In genomic region chr9:134027561-134027960, GRCh38 we compare ENCODE assay signal across 17 cellular contexts. TPM values are rescaled to one million over a fixed set of nuclear protein-coding genes. Genes with fewer than 3 reads are reported as not detected.
DNase-seq lines count a peak whose midpoint lies in the region; ATAC-seq and TF ChIP-seq lines count a peak whose summit lies in the region.
"Had no signal": no experiment of that assay in that cellular context is flagged by ENCODE, and none has a peak within 500 bp of the region (broad histone marks: within the 10 kb centered on the region; RNA-seq: fewer than 3 reads in every experiment).

No MANE protein-coding gene starts in this region.

- H3K4me3 ChIP-seq in CD4-positive, alpha-beta memory T cell (ENCODE audit: low read length in 2 of 2), result no peak overlapping the region
- H3K4me3 ChIP-seq in suprapubic skin, result no peak overlapping the region
- no peak overlapping the region for H3K4me3 ChIP-seq in CD8-positive, alpha-beta T cell (ENCODE audit: low read depth, low read length)
- H3K4me3 ChIP-seq: BLaER1 treated with 17β-estradiol and CSF1 and Interleukin-3, amounts not matched to agents 10 nM and 100 nM had no signal

- H3K36me3 Mint-ChIP-seq in activated CD4-positive, alpha-beta T cell treated with anti-CD3 and anti-CD28 coated beads, Interleukin-2, amount 10 ng/mL, durations not matched to agents 24 days and 14 days (ENCODE audit: low read depth), result peaks cover 10% of the 10 kb centered on the region
- peaks cover 6% of the 10 kb centered on the region for H3K36me3 Mint-ChIP-seq in activated CD4-positive, alpha-beta T cell treated with anti-CD3 and anti-CD28 coated beads for 36 hours (ENCODE audit: low read depth)
- peaks cover 0 to 10% of the 10 kb centered on the region in 2 donors for H3K36me3 Mint-ChIP-seq in CD4-positive, alpha-beta memory T cell
- H3K36me3 Mint-ChIP-seq in activated T-helper 2 cell treated with anti-CD3 and anti-CD28 coated beads, Interferon-gamma antibody, Interleukin-2, Interleukin-4, amounts not matched to agents 10 μg/mL and 5 μg/mL and 100 μg/mL, durations not matched to agents 14 hours and 24 hours and 36 hours (ENCODE audit: low read depth), result peaks cover 3% of the 10 kb centered on the region
- H3K36me3 Mint-ChIP-seq in nephron (ENCODE audit: low read depth), result peaks cover 28% of the 10 kb centered on the region
- H3K36me3 Mint-ChIP-seq in CD8-positive, alpha-beta T cell, result peaks cover 16% of the 10 kb centered on the region

- peak overlapping the region; percentile 34 for H3K4me3 Mint-ChIP-seq in activated CD4-positive, alpha-beta T cell treated with anti-CD3 and anti-CD28 coated beads, Interleukin-2, amount 10 ng/mL, durations not matched to agents 24 days and 14 days
- H3K4me3 Mint-ChIP-seq in activated CD4-positive, alpha-beta T cell treated with anti-CD3 and anti-CD28 coated beads for 36 hours, result no peak overlapping the region
- H3K4me3 Mint-ChIP-seq in CD4-positive, alpha-beta memory T cell, result peak overlapping the region in 7 of 8 donors; percentile 5 to 83 (median 57)
- H3K4me3 Mint-ChIP-seq in activated T-helper 2 cell treated with anti-CD3 and anti-CD28 coated beads, Interferon-gamma antibody, Interleukin-2, Interleukin-4, amounts not matched to agents 10 μg/mL and 5 μg/mL and 100 μg/mL, durations not matched to agents 14 hours and 24 hours and 36 hours (ENCODE audit: low read depth), result peak overlapping the region; percentile 52
- peak overlapping the region; percentile 75 to 85 (median 82) for H3K4me3 Mint-ChIP-seq in nephron
- no peak overlapping the region for H3K4me3 Mint-ChIP-seq in CD8-positive, alpha-beta T cell
- H3K4me3 Mint-ChIP-seq: dendritic cell treated with granulocyte-macrophage colony-stimulating factor and Interleukin-4, amounts not matched to agents 40 ng/mL and 50 ng/mL, for 4 days had no signal

- DNase-seq in activated CD4-positive, alpha-beta T cell treated with anti-CD3 and anti-CD28 coated beads, Interleukin-2, amount 10 ng/mL, durations not matched to agents 24 days and 14 days, result no peak
- no peak for DNase-seq in activated CD4-positive, alpha-beta T cell treated with anti-CD3 and anti-CD28 coated beads for 36 hours
- DNase-seq in CD4-positive, alpha-beta memory T cell, result no peak
- DNase-seq in activated T-helper 2 cell treated with anti-CD3 and anti-CD28 coated beads, Interferon-gamma antibody, Interleukin-2, Interleukin-4, amounts not matched to agents 10 μg/mL and 5 μg/mL and 100 μg/mL, durations not matched to agents 14 hours and 24 hours and 36 hours (ENCODE audit: low spot score), result no peak
- DNase-seq in suprapubic skin (ENCODE audit: low spot score in 2 of 2) (no peak), ureter (ENCODE audit: low spot score) (no peak)
- no peak for DNase-seq in CD8-positive, alpha-beta T cell
- DNase-seq: activated gamma-delta T cell; amygdala; kidney glomerular epithelial cell; NCI-H1105 treated with DMSO at 0.1 percent for 48 hours; NCI-H2081; stimulated activated CD8-positive, alpha-beta memory T cell treated with anti-CD3 and anti-CD28 coated beads, Interleukin-4, amount 100 ng/mL, for 48 hours had no signal

- H3K9me3 ChIP-seq in CD4-positive, alpha-beta memory T cell (ENCODE audit: control insufficient read depth in 1 of 2, low read length in 2 of 2), result no peaks in the 10 kb centered on the region
- no peaks in the 10 kb centered on the region for H3K9me3 ChIP-seq in suprapubic skin
- H3K9me3 ChIP-seq in CD8-positive, alpha-beta T cell (ENCODE audit: low read length), result no peaks in the 10 kb centered on the region
- H3K9me3 ChIP-seq: BLaER1 treated with 17β-estradiol and CSF1 and Interleukin-3, amounts not matched to agents 10 nM and 100 nM had no signal

- no peak overlapping the region for H3K27ac ChIP-seq in CD4-positive, alpha-beta memory T cell (ENCODE audit: low read depth, low read length)
- no peak overlapping the region for H3K27ac ChIP-seq in suprapubic skin
- no peak overlapping the region for H3K27ac ChIP-seq in CD8-positive, alpha-beta T cell (ENCODE audit: low read depth, low read length)
- H3K27ac ChIP-seq: BLaER1 treated with 17β-estradiol and CSF1 and Interleukin-3, amounts not matched to agents 10 nM and 100 nM had no signal

- H3K4me1 ChIP-seq in CD4-positive, alpha-beta memory T cell (ENCODE audit: insufficient read depth, low read length), result peaks cover 14% of the 10 kb centered on the region
- peaks cover 13% of the 10 kb centered on the region for H3K4me1 ChIP-seq in suprapubic skin
- H3K4me1 ChIP-seq in CD8-positive, alpha-beta T cell (ENCODE audit: insufficient read depth, low read length), result peaks cover 11% of the 10 kb centered on the region

- H3K4me1 Mint-ChIP-seq in activated CD4-positive, alpha-beta T cell treated with anti-CD3 and anti-CD28 coated beads, Interleukin-2, amount 10 ng/mL, durations not matched to agents 24 days and 14 days, result peaks cover 4% of the 10 kb centered on the region
- H3K4me1 Mint-ChIP-seq in activated CD4-positive, alpha-beta T cell treated with anti-CD3 and anti-CD28 coated beads for 36 hours, result peaks cover 4% of the 10 kb centered on the region
- H3K4me1 Mint-ChIP-seq in CD4-positive, alpha-beta memory T cell, result peaks cover 3 to 22% (median 7%) of the 10 kb centered on the region in 4 donors
- H3K4me1 Mint-ChIP-seq in activated T-helper 2 cell treated with anti-CD3 and anti-CD28 coated beads, Interferon-gamma antibody, Interleukin-2, Interleukin-4, amounts not matched to agents 10 μg/mL and 5 μg/mL and 100 μg/mL, durations not matched to agents 14 hours and 24 hours and 36 hours (ENCODE audit: low read depth), result peaks cover 4% of the 10 kb centered on the region
- H3K4me1 Mint-ChIP-seq in nephron, result no peaks in the 10 kb centered on the region
- peaks cover 11% of the 10 kb centered on the region for H3K4me1 Mint-ChIP-seq in CD8-positive, alpha-beta T cell (ENCODE audit: low read depth)

- CTCF ChIA-PET in activated CD4-positive, alpha-beta T cell treated with anti-CD3 and anti-CD28 coated beads for 36 hours (lab: Charles Lee), result interaction anchor here (0.7 kb wide), 2 partner anchors 253 to 633 kb away, joined by 3 read pairs; no protein-coding TSS in a partner anchor
- CTCF ChIA-PET in CD4-positive, alpha-beta memory T cell (lab: Charles Lee; ENCODE audit: partially characterized antibody), result no interaction called here
- CTCF ChIA-PET in CD8-positive, alpha-beta T cell (lab: Charles Lee), result interaction anchor here (0.7 kb wide), 1 partner anchor 1371 kb away, joined by 3 read pairs; no protein-coding TSS in a partner anchor

- WGBS in suprapubic skin, result 97% methylated on average over 7 of the region's 7 CpGs

- no peak for TF ChIP-seq POLR2A in suprapubic skin (IDR thresholded peaks at IDR 0.05)

- no peak overlapping the region for H3K27ac Mint-ChIP-seq in activated CD4-positive, alpha-beta T cell treated with anti-CD3 and anti-CD28 coated beads, Interleukin-2, amount 10 ng/mL, durations not matched to agents 24 days and 14 days
- H3K27ac Mint-ChIP-seq in activated CD4-positive, alpha-beta T cell treated with anti-CD3 and anti-CD28 coated beads for 36 hours, result no peak overlapping the region
- peak overlapping the region in 2 of 7 donors; percentile 21 to 53 for H3K27ac Mint-ChIP-seq in CD4-positive, alpha-beta memory T cell
- H3K27ac Mint-ChIP-seq in activated T-helper 2 cell treated with anti-CD3 and anti-CD28 coated beads, Interferon-gamma antibody, Interleukin-2, Interleukin-4, amounts not matched to agents 10 μg/mL and 5 μg/mL and 100 μg/mL, durations not matched to agents 14 hours and 24 hours and 36 hours, result no peak overlapping the region
- no peak overlapping the region for H3K27ac Mint-ChIP-seq in nephron
- no peak overlapping the region for H3K27ac Mint-ChIP-seq in CD8-positive, alpha-beta T cell
- H3K27ac Mint-ChIP-seq: dendritic cell treated with granulocyte-macrophage colony-stimulating factor and Interleukin-4, amounts not matched to agents 40 ng/mL and 50 ng/mL, for 4 days had no signal

- no peak for TF ChIP-seq EP300 in suprapubic skin (IDR thresholded peaks at IDR 0.05)

- H3K9me3 Mint-ChIP-seq in activated CD4-positive, alpha-beta T cell treated with anti-CD3 and anti-CD28 coated beads, Interleukin-2, amount 10 ng/mL, durations not matched to agents 24 days and 14 days, result no peaks in the 10 kb centered on the region
- no peaks in the 10 kb centered on the region for H3K9me3 Mint-ChIP-seq in activated CD4-positive, alpha-beta T cell treated with anti-CD3 and anti-CD28 coated beads for 36 hours (ENCODE audit: low read depth)
- H3K9me3 Mint-ChIP-seq in CD4-positive, alpha-beta memory T cell, result no peaks in the 10 kb centered on the region
- no peaks in the 10 kb centered on the region for H3K9me3 Mint-ChIP-seq in activated T-helper 2 cell treated with anti-CD3 and anti-CD28 coated beads, Interferon-gamma antibody, Interleukin-2, Interleukin-4, amounts not matched to agents 10 μg/mL and 5 μg/mL and 100 μg/mL, durations not matched to agents 14 hours and 24 hours and 36 hours
- H3K9me3 Mint-ChIP-seq in nephron, result no peaks in the 10 kb centered on the region
- H3K9me3 Mint-ChIP-seq in CD8-positive, alpha-beta T cell, result no peaks in the 10 kb centered on the region
- H3K9me3 Mint-ChIP-seq: dendritic cell treated with granulocyte-macrophage colony-stimulating factor and Interleukin-4, amounts not matched to agents 40 ng/mL and 50 ng/mL, for 4 days had no signal

- no peaks in the 10 kb centered on the region for H3K27me3 Mint-ChIP-seq in activated CD4-positive, alpha-beta T cell treated with anti-CD3 and anti-CD28 coated beads, Interleukin-2, amount 10 ng/mL, durations not matched to agents 24 days and 14 days
- no peaks in the 10 kb centered on the region for H3K27me3 Mint-ChIP-seq in activated CD4-positive, alpha-beta T cell treated with anti-CD3 and anti-CD28 coated beads for 36 hours
- H3K27me3 Mint-ChIP-seq in CD4-positive, alpha-beta memory T cell, result no peaks in the 10 kb centered on the region
- H3K27me3 Mint-ChIP-seq in activated T-helper 2 cell treated with anti-CD3 and anti-CD28 coated beads, Interferon-gamma antibody, Interleukin-2, Interleukin-4, amounts not matched to agents 10 μg/mL and 5 μg/mL and 100 μg/mL, durations not matched to agents 14 hours and 24 hours and 36 hours (ENCODE audit: low read depth), result no peaks in the 10 kb centered on the region
- H3K27me3 Mint-ChIP-seq in nephron (ENCODE audit: low read depth), result no peaks in the 10 kb centered on the region
- no peaks in the 10 kb centered on the region for H3K27me3 Mint-ChIP-seq in CD8-positive, alpha-beta T cell (ENCODE audit: low read depth)
- H3K27me3 Mint-ChIP-seq: dendritic cell treated with granulocyte-macrophage colony-stimulating factor and Interleukin-4, amounts not matched to agents 40 ng/mL and 50 ng/mL, for 4 days had no signal

- POLR2A ChIA-PET in activated CD4-positive, alpha-beta T cell treated with anti-CD3 and anti-CD28 coated beads for 36 hours (lab: Charles Lee), result no interaction called here
- POLR2A ChIA-PET in CD4-positive, alpha-beta memory T cell (lab: Charles Lee; ENCODE audit: partially characterized antibody), result interaction anchor here (2.2 to 3.6 kb wide), 2 partner anchors 39 to 136 kb away, joined by 6 to 25 read pairs; partner anchors contain the start of gene RNU6ATAC
- POLR2A ChIA-PET in CD8-positive, alpha-beta T cell (lab: Charles Lee), result interaction anchor here (0.7 kb wide), 1 partner anchor 200 kb away, joined by 3 read pairs; no protein-coding TSS in a partner anchor

- no peaks in the 10 kb centered on the region for H3K27me3 ChIP-seq in CD4-positive, alpha-beta memory T cell (ENCODE audit: insufficient read depth, low read length)
- H3K27me3 ChIP-seq in suprapubic skin, result no peaks in the 10 kb centered on the region
- H3K27me3 ChIP-seq in CD8-positive, alpha-beta T cell (ENCODE audit: insufficient read depth, low read length), result no peaks in the 10 kb centered on the region
- H3K27me3 ChIP-seq: BLaER1 treated with 17β-estradiol and CSF1 and Interleukin-3, amounts not matched to agents 10 nM and 100 nM had no signal

- TF ChIP-seq CTCF in nephron (IDR thresholded peaks at IDR 0.05; ENCODE audit: unreplicated experiment in 3 of 3) (no peak), suprapubic skin (IDR thresholded peaks at IDR 0.05) (no peak)
- no peak for TF ChIP-seq CTCF in CD8-positive, alpha-beta T cell (IDR thresholded peaks at IDR 0.05)

- intact Hi-C loops in activated CD4-positive, alpha-beta T cell treated with anti-CD3 and anti-CD28 coated beads, Interleukin-2, amount 10 ng/mL, durations not matched to agents 24 days and 14 days (cut with micrococcal nuclease), result loop anchor here (5.0 kb wide), 1 partner anchor 110 kb away; the partner anchor contains the start of gene WDR5
- intact Hi-C loops in activated CD4-positive, alpha-beta T cell treated with anti-CD3 and anti-CD28 coated beads for 36 hours (cut with DNase I, micrococcal nuclease), result loop anchor here in 1 of 2 experiments (5.0 kb wide), 2 partner anchors 1880 to 1965 kb away; partner anchors contain the start of gene CAMSAP1
- intact Hi-C loops in CD4-positive, alpha-beta memory T cell (cut with micrococcal nuclease), result no loop called here
- intact Hi-C loops in activated T-helper 2 cell treated with anti-CD3 and anti-CD28 coated beads, Interferon-gamma antibody, Interleukin-2, Interleukin-4, amounts not matched to agents 10 μg/mL and 5 μg/mL and 100 μg/mL, durations not matched to agents 14 hours and 24 hours and 36 hours (cut with micrococcal nuclease), result loop anchor here (10.0 kb wide), 1 partner anchor 67 kb away; no protein-coding TSS in a partner anchor
- intact Hi-C loops in CD8-positive, alpha-beta T cell (cut with DNase I, micrococcal nuclease), result loop anchor here in 1 of 2 experiments (5.0 to 10.0 kb wide), 3 partner anchors 693 to 1880 kb away; partner anchors contain the start of genes CAMSAP1 and SURF6

- H3K36me3 ChIP-seq in CD4-positive, alpha-beta memory T cell (ENCODE audit: insufficient read depth, low read length), result peaks cover 4% of the 10 kb centered on the region
- peaks cover 19% of the 10 kb centered on the region for H3K36me3 ChIP-seq in suprapubic skin
- no peaks in the 10 kb centered on the region for H3K36me3 ChIP-seq in CD8-positive, alpha-beta T cell (ENCODE audit: insufficient read depth, low read length)

- ATAC-seq in activated CD4-positive, alpha-beta T cell treated with anti-CD3 and anti-CD28 coated beads for 36 hours, result no peak
- ATAC-seq in CD8-positive, alpha-beta T cell, result no peak
- ATAC-seq: sciatic nerve had no signal

RNA-seq across cellular contexts. Expression of gene BRD3OS, which starts 2.3 kb away (rescaled TPM):
- total RNA-seq in activated CD4-positive, alpha-beta T cell treated with anti-CD3 and anti-CD28 coated beads, Interleukin-2, amount 10 ng/mL, durations not matched to agents 24 days and 14 days, result 12.6 and 14.9 TPM in 2 replicates
- total RNA-seq in activated CD4-positive, alpha-beta T cell treated with anti-CD3 and anti-CD28 coated beads for 36 hours, result 10 to 100 TPM; 15.1 to 18.0 TPM
- 10 to 100 TPM; 18.3 to 21.5 TPM for total RNA-seq in CD4-positive, alpha-beta memory T cell
- polyA plus RNA-seq in CD4-positive, alpha-beta memory T cell, result 10 to 100 TPM; 18.4 to 33.1 TPM
- 12.3 and 15.8 TPM in 2 replicates for total RNA-seq in activated T-helper 2 cell treated with anti-CD3 and anti-CD28 coated beads, Interferon-gamma antibody, Interleukin-2, Interleukin-4, amounts not matched to agents 10 μg/mL and 5 μg/mL and 100 μg/mL, durations not matched to agents 14 hours and 24 hours and 36 hours
- 10 to 100 TPM in 1 of 4 donors, 1 to 10 TPM in 3; 6.2 to 10.4 (median 9.5) TPM for total RNA-seq in suprapubic skin
- 1 to 10 TPM; 3.3 to 4.2 TPM for total RNA-seq in CD8-positive, alpha-beta T cell
- total RNA-seq in ureter, result 16.9 TPM

RNA-seq across cellular contexts. Expression of gene VAV2, which starts 35.4 kb away (rescaled TPM):
- 6.3 and 9.0 TPM in 2 replicates for total RNA-seq in activated CD4-positive, alpha-beta T cell treated with anti-CD3 and anti-CD28 coated beads, Interleukin-2, amount 10 ng/mL, durations not matched to agents 24 days and 14 days
- 1 to 10 TPM; 5.1 to 6.5 TPM for total RNA-seq in activated CD4-positive, alpha-beta T cell treated with anti-CD3 and anti-CD28 coated beads for 36 hours
- 1 to 10 TPM; 1.1 to 3.0 TPM for total RNA-seq in CD4-positive, alpha-beta memory T cell
- under 1 TPM; 0.26 to 0.94 TPM for polyA plus RNA-seq in CD4-positive, alpha-beta memory T cell
- total RNA-seq in activated T-helper 2 cell treated with anti-CD3 and anti-CD28 coated beads, Interferon-gamma antibody, Interleukin-2, Interleukin-4, amounts not matched to agents 10 μg/mL and 5 μg/mL and 100 μg/mL, durations not matched to agents 14 hours and 24 hours and 36 hours, result 8.6 TPM in 2 replicates
- 10 to 100 TPM in 1 of 4 donors, 1 to 10 TPM in 3; 5.2 to 10.3 (median 6.4) TPM for total RNA-seq in suprapubic skin
- total RNA-seq in CD8-positive, alpha-beta T cell, result 1 to 10 TPM; 2.0 to 4.3 TPM
- total RNA-seq in ureter, result 38.9 TPM

RNA-seq across cellular contexts. Expression of gene BRD3, which starts 40.3 kb away (rescaled TPM):
- 32.3 and 40.9 TPM in 2 replicates for total RNA-seq in activated CD4-positive, alpha-beta T cell treated with anti-CD3 and anti-CD28 coated beads, Interleukin-2, amount 10 ng/mL, durations not matched to agents 24 days and 14 days
- 10 to 100 TPM; 33.8 to 39.2 TPM for total RNA-seq in activated CD4-positive, alpha-beta T cell treated with anti-CD3 and anti-CD28 coated beads for 36 hours
- total RNA-seq in CD4-positive, alpha-beta memory T cell, result 10 to 100 TPM; 40.8 to 48.5 TPM
- polyA plus RNA-seq in CD4-positive, alpha-beta memory T cell, result 10 to 100 TPM; 16.0 to 20.2 TPM
- total RNA-seq in activated T-helper 2 cell treated with anti-CD3 and anti-CD28 coated beads, Interferon-gamma antibody, Interleukin-2, Interleukin-4, amounts not matched to agents 10 μg/mL and 5 μg/mL and 100 μg/mL, durations not matched to agents 14 hours and 24 hours and 36 hours, result 37.4 and 43.3 TPM in 2 replicates
- total RNA-seq in suprapubic skin (10 to 100 TPM; 17.6 to 52.9 (median 29.0) TPM), ureter (44.7 TPM)
- 10 to 100 TPM; 34.3 to 41.4 TPM for total RNA-seq in CD8-positive, alpha-beta T cell

Comparison
In these comparisons a context has a peak if more than half of its experiments do, and no peak if none do; other contexts are left out.
1. H3K4me3 Mint-ChIP-seq: peak in activated CD4-positive, alpha-beta T cell treated with anti-CD3 and anti-CD28 coated beads, Interleukin-2, amount 10 ng/mL, durations not matched to agents 24 days and 14 days (single experiment), CD4-positive, alpha-beta memory T cell (7 of 8), activated T-helper 2 cell treated with anti-CD3 and anti-CD28 coated beads, Interferon-gamma antibody, Interleukin-2, Interleukin-4, amounts not matched to agents 10 μg/mL and 5 μg/mL and 100 μg/mL, durations not matched to agents 14 hours and 24 hours and 36 hours (single experiment) and nephron (3 of 3); none in activated CD4-positive, alpha-beta T cell treated with anti-CD3 and anti-CD28 coated beads for 36 hours (single experiment) and CD8-positive, alpha-beta T cell (single experiment).